1 cellular context compared by ENCODE assay signal in genomic region chr1:228833911-228834631, GRCh38.
TF ChIP-seq lines count a peak whose summit lies in the region.

No MANE protein-coding gene starts in this region.

TF ChIP-seq in GM23338, 12 proteins besides CTCF, POLR2A, EP300 and RAD21 (continued from another document):
- no peak for TF ChIP-seq ZNF462 (CRISPR knock-in tag; IDR thresholded peaks at IDR 0.05)
- no peak for TF ChIP-seq EZH2 (IDR thresholded peaks at IDR 0.05; ENCODE audit: low read depth, unreplicated experiment)
- no peak for TF ChIP-seq ZNF331 (CRISPR knock-in tag; IDR thresholded peaks at IDR 0.05; ENCODE audit: low read depth)
- TF ChIP-seq ZNF114 (CRISPR knock-in tag; IDR thresholded peaks at IDR 0.05), result no peak
- TF ChIP-seq REST (IDR thresholded peaks at IDR 0.05; ENCODE audit: unreplicated experiment), result no peak
- TF ChIP-seq NANOG (IDR thresholded peaks at IDR 0.05; ENCODE audit: borderline replicate concordance), result no peak
- no peak for TF ChIP-seq CREB1 (CRISPR knock-in tag; IDR thresholded peaks at IDR 0.05; ENCODE audit: low read depth)
- TF ChIP-seq ETS1 (IDR thresholded peaks at IDR 0.05), result no peak
- TF ChIP-seq POLR2AphosphoS5 (IDR thresholded peaks at IDR 0.05; ENCODE audit: low read depth), result no peak
- TF ChIP-seq EZH2phosphoT487 (IDR thresholded peaks at IDR 0.05; ENCODE audit: unreplicated experiment), result no peak
